Comparison of ENCODE assay signal across 17 cellular contexts in genomic region chr7:11170863-11171568, GRCh38.
A peak's percentile ranks its signal among the peaks of the same experiment; 100 is the strongest.
DNase-seq lines count a peak whose midpoint lies in the region; ATAC-seq and TF ChIP-seq lines count a peak whose summit lies in the region.
"Had no signal": no experiment of that assay in that cellular context is flagged by ENCODE, and none has a peak within 500 bp of the region (broad histone marks: within the 10 kb centered on the region; RNA-seq: fewer than 3 reads in every experiment).

No MANE protein-coding gene starts in this region.

- H3K27ac ChIP-seq in VCaP (peak overlapping the region; percentile 68), gastroesophageal sphincter (no peak overlapping the region)

- peaks cover 15% of the 10 kb centered on the region for H3K4me1 Mint-ChIP-seq in CD14-positive monocyte
- no peaks in the 10 kb centered on the region for H3K4me1 Mint-ChIP-seq in stimulated activated memory B cell treated with anti-CD40 and anti-IgM and Interleukin-4, amounts not matched to agents 10 μg/mL and 1 μg/mL and 100 μg/mL, for 72 hours
- H3K4me1 Mint-ChIP-seq: activated B cell treated with CpG ODN at 0.5 μM for 24 hours had no signal

- H3K4me3 ChIP-seq in gastroesophageal sphincter = no peak overlapping the region

- H3K4me1 ChIP-seq in gastroesophageal sphincter = peaks cover 0 to 15% (median 0%) of the 10 kb centered on the region in 3 donors

- H3K36me3 Mint-ChIP-seq in CD14-positive monocyte = no peaks in the 10 kb centered on the region
- H3K36me3 Mint-ChIP-seq in stimulated activated memory B cell treated with anti-CD40 and anti-IgM and Interleukin-4, amounts not matched to agents 10 μg/mL and 1 μg/mL and 100 μg/mL, for 72 hours = no peaks in the 10 kb centered on the region
- H3K36me3 Mint-ChIP-seq: natural killer cell treated with Interleukin-12 subunit alpha and Interleukin-12 subunit beta and Interleukin-15 and Interleukin-18, amount 100 ng/mL, for 72 hours had no signal

- peaks cover 0 to 1% (median 0%) of the 10 kb centered on the region in 7 donors for H3K9me3 Mint-ChIP-seq in CD14-positive monocyte
- no peaks in the 10 kb centered on the region for H3K9me3 Mint-ChIP-seq in stimulated activated memory B cell treated with anti-CD40 and anti-IgM and Interleukin-4, amounts not matched to agents 10 μg/mL and 1 μg/mL and 100 μg/mL, for 72 hours
- H3K9me3 Mint-ChIP-seq: activated B cell treated with CpG ODN at 0.5 μM for 24 hours; endodermal cell; natural killer cell treated with Interleukin-12 subunit alpha and Interleukin-12 subunit beta and Interleukin-15 and Interleukin-18, amount 100 ng/mL, for 72 hours had no signal

- ATAC-seq in GM18520 (IDR thresholded peaks at IDR 0.05; ENCODE audit: unreplicated experiment) = peak; percentile 45
- peak; percentile 58 for ATAC-seq in gastroesophageal sphincter
- no peak for ATAC-seq in HG03571 (IDR thresholded peaks at IDR 0.05; ENCODE audit: unreplicated experiment)
- no peak for ATAC-seq in stimulated activated memory B cell treated with anti-CD40 and anti-IgM and Interleukin-4, amounts not matched to agents 10 μg/mL and 1 μg/mL and 100 μg/mL, for 72 hours
- ATAC-seq in GM18907 (IDR thresholded peaks at IDR 0.05; ENCODE audit: unreplicated experiment) = no peak
- ATAC-seq: natural killer cell treated with Interleukin-12 subunit alpha and Interleukin-12 subunit beta and Interleukin-15 and Interleukin-18, amount 100 ng/mL, for 72 hours had no signal

- no peak for TF ChIP-seq POLR2A in gastroesophageal sphincter (IDR thresholded peaks at IDR 0.05)

- DNase-seq in CD14-positive monocyte (ENCODE audit: low spot score) = no peak
- DNase-seq in GM19240 (ENCODE audit: insufficient read length, low spot score) = no peak
- DNase-seq: activated B cell treated with CpG ODN at 0.5 μM for 24 hours; activated effector memory CD4-positive, alpha-beta T cell treated with Interleukin-2 at 50 U/mL for 16 hours; endodermal cell; GF-D8; kidney; mesenchymal stem cell; posterior cingulate gyrus; stimulated activated CD4-positive, alpha-beta T cell treated with anti-CD3 and anti-CD28 coated beads, Interleukin-4, amount 100 ng/mL, for 4 hours had no signal

- H3K27ac Mint-ChIP-seq in CD14-positive monocyte = peak overlapping the region in 4 of 7 donors; percentile 18 to 58 (median 36)
- H3K27ac Mint-ChIP-seq in stimulated activated memory B cell treated with anti-CD40 and anti-IgM and Interleukin-4, amounts not matched to agents 10 μg/mL and 1 μg/mL and 100 μg/mL, for 72 hours = no peak overlapping the region
- H3K27ac Mint-ChIP-seq: activated B cell treated with CpG ODN at 0.5 μM for 24 hours; endodermal cell; natural killer cell treated with Interleukin-12 subunit alpha and Interleukin-12 subunit beta and Interleukin-15 and Interleukin-18, amount 100 ng/mL, for 72 hours had no signal

- no peaks in the 10 kb centered on the region for H3K36me3 ChIP-seq in gastroesophageal sphincter

- WGBS in gastroesophageal sphincter (ENCODE audit: low coverage in 1 of 2), 2 donors = 50 to 69% methylated on average over 4 of the region's 4 CpGs

- TF ChIP-seq CTCF in CD14-positive monocyte (IDR thresholded peaks at IDR 0.05) (no peak), VCaP (conservative IDR thresholded peaks at IDR 0.05) (no peak), gastroesophageal sphincter (IDR thresholded peaks at IDR 0.05) (no peak)

- TF ChIP-seq EP300 in gastroesophageal sphincter (IDR thresholded peaks at IDR 0.05) = no peak

- H3K4me3 Mint-ChIP-seq in CD14-positive monocyte = no peak overlapping the region
- H3K4me3 Mint-ChIP-seq in stimulated activated memory B cell treated with anti-CD40 and anti-IgM and Interleukin-4, amounts not matched to agents 10 μg/mL and 1 μg/mL and 100 μg/mL, for 72 hours = no peak overlapping the region
- H3K4me3 Mint-ChIP-seq: activated B cell treated with CpG ODN at 0.5 μM for 24 hours; endodermal cell; natural killer cell treated with Interleukin-12 subunit alpha and Interleukin-12 subunit beta and Interleukin-15 and Interleukin-18, amount 100 ng/mL, for 72 hours had no signal

- no peaks in the 10 kb centered on the region for H3K27me3 ChIP-seq in gastroesophageal sphincter

- intact Hi-C loops in CD14-positive monocyte (cut with micrococcal nuclease) = no loop called here

- peaks cover 0 to 2% (median 0%) of the 10 kb centered on the region in 3 donors for H3K27me3 Mint-ChIP-seq in CD14-positive monocyte (ENCODE audit: low read depth in 3 of 3)
- no peaks in the 10 kb centered on the region for H3K27me3 Mint-ChIP-seq in stimulated activated memory B cell treated with anti-CD40 and anti-IgM and Interleukin-4, amounts not matched to agents 10 μg/mL and 1 μg/mL and 100 μg/mL, for 72 hours
- H3K27me3 Mint-ChIP-seq: activated B cell treated with CpG ODN at 0.5 μM for 24 hours; natural killer cell treated with Interleukin-12 subunit alpha and Interleukin-12 subunit beta and Interleukin-15 and Interleukin-18, amount 100 ng/mL, for 72 hours had no signal

- H3K9me3 ChIP-seq in gastroesophageal sphincter = no peaks in the 10 kb centered on the region

Comparison
In these comparisons a context has a peak if more than half of its experiments do, and no peak if none do; other contexts are left out.
1. ATAC-seq: peak in GM18520 (single experiment) and gastroesophageal sphincter (single experiment); none in HG03571 (single experiment), stimulated activated memory B cell treated with anti-CD40 and anti-IgM and Interleukin-4, amounts not matched to agents 10 μg/mL and 1 μg/mL and 100 μg/mL, for 72 hours (single experiment) and GM18907 (single experiment).